15 cellular contexts compared by ENCODE assay signal in the genomic region with DNA sequence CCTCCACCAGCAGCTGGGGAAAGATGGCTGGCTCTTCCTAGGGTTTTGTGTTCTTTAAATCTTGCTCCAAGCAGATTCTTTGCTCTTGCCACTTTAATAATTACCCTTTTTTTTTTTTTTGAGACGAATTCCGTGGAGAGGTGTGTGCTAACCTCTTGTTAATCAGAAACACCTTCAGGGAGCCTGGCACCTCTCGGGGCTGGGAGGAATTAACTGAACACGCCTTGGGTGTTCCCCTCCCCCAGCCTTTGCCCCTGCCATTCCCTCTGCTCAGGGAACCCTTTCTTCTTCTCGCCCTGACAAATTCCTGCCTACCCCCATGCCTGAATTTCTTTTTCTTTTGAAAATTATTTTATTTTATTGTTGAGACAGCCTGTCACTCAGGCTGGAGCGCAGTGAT. TPM values are rescaled to one million over a fixed set of nuclear protein-coding genes. Genes with fewer than 3 reads are reported as not detected.
DNase-seq lines count a peak whose midpoint lies in the region; ATAC-seq and TF ChIP-seq lines count a peak whose summit lies in the region.
"Had no signal": no experiment of that assay in that cellular context is flagged by ENCODE, and none has a peak within 500 bp of the region (broad histone marks: within the 10 kb centered on the region; RNA-seq: fewer than 3 reads in every experiment).

No MANE protein-coding gene starts in this region.

- intact Hi-C loops in left lung (cut with DNase I) (no loop called here), upper lobe of right lung (cut with DNase I) (no loop called here)

- H3K36me3 Mint-ChIP-seq in activated naive CD8-positive, alpha-beta T cell treated with anti-CD3 and anti-CD28 coated beads, Interleukin-2, amount 10 ng/mL, durations not matched to agents 7 days and 5 days: peaks cover 1% of the 10 kb centered on the region
- no peaks in the 10 kb centered on the region for H3K36me3 Mint-ChIP-seq in activated naive CD8-positive, alpha-beta T cell treated with anti-CD3 and anti-CD28 coated beads for 36 hours
- H3K36me3 Mint-ChIP-seq in progenitor cell of endocrine pancreas (ENCODE audit: insufficient read depth): no peaks in the 10 kb centered on the region
- H3K36me3 Mint-ChIP-seq in endothelial cell (ENCODE audit: low read depth, unreplicated experiment): no peaks in the 10 kb centered on the region

- H3K4me3 Mint-ChIP-seq in activated naive CD8-positive, alpha-beta T cell treated with anti-CD3 and anti-CD28 coated beads, Interleukin-2, amount 10 ng/mL, durations not matched to agents 7 days and 5 days: no peak overlapping the region
- H3K4me3 Mint-ChIP-seq in activated naive CD8-positive, alpha-beta T cell treated with anti-CD3 and anti-CD28 coated beads for 36 hours: no peak overlapping the region
- H3K4me3 Mint-ChIP-seq in progenitor cell of endocrine pancreas (ENCODE audit: low read depth): no peak overlapping the region
- H3K4me3 Mint-ChIP-seq in endothelial cell (ENCODE audit: unreplicated experiment): no peak overlapping the region
- H3K4me3 Mint-ChIP-seq: CD4-positive, alpha-beta T cell had no signal

- H3K27me3 Mint-ChIP-seq in activated naive CD8-positive, alpha-beta T cell treated with anti-CD3 and anti-CD28 coated beads, Interleukin-2, amount 10 ng/mL, durations not matched to agents 7 days and 5 days: no peaks in the 10 kb centered on the region
- H3K27me3 Mint-ChIP-seq in activated naive CD8-positive, alpha-beta T cell treated with anti-CD3 and anti-CD28 coated beads for 36 hours: no peaks in the 10 kb centered on the region
- H3K27me3 Mint-ChIP-seq in progenitor cell of endocrine pancreas: peaks cover 20% of the 10 kb centered on the region
- peaks cover 17% of the 10 kb centered on the region for H3K27me3 Mint-ChIP-seq in endothelial cell (ENCODE audit: unreplicated experiment)

- peaks cover 10% of the 10 kb centered on the region for H3K4me1 Mint-ChIP-seq in activated naive CD8-positive, alpha-beta T cell treated with anti-CD3 and anti-CD28 coated beads, Interleukin-2, amount 10 ng/mL, durations not matched to agents 7 days and 5 days
- peaks cover 27% of the 10 kb centered on the region for H3K4me1 Mint-ChIP-seq in activated naive CD8-positive, alpha-beta T cell treated with anti-CD3 and anti-CD28 coated beads for 36 hours
- H3K4me1 Mint-ChIP-seq in progenitor cell of endocrine pancreas (ENCODE audit: low read depth): peaks cover 7% of the 10 kb centered on the region
- peaks cover 2% of the 10 kb centered on the region for H3K4me1 Mint-ChIP-seq in endothelial cell (ENCODE audit: unreplicated experiment)

- H3K27ac ChIP-seq in left lung (no peak overlapping the region), upper lobe of right lung (no peak overlapping the region)
- H3K27ac ChIP-seq: C4-2B, HL-60 had no signal

- H3K9me3 ChIP-seq in left lung (no peaks in the 10 kb centered on the region), upper lobe of right lung (no peaks in the 10 kb centered on the region)
- H3K9me3 ChIP-seq: Caco-2, HAP-1 had no signal

- H3K27ac Mint-ChIP-seq in activated naive CD8-positive, alpha-beta T cell treated with anti-CD3 and anti-CD28 coated beads, Interleukin-2, amount 10 ng/mL, durations not matched to agents 7 days and 5 days: peak overlapping the region; percentile 12
- no peak overlapping the region for H3K27ac Mint-ChIP-seq in activated naive CD8-positive, alpha-beta T cell treated with anti-CD3 and anti-CD28 coated beads for 36 hours
- H3K27ac Mint-ChIP-seq in progenitor cell of endocrine pancreas (peak overlapping the region; percentile 45), endothelial cell (ENCODE audit: unreplicated experiment) (no peak overlapping the region)
- H3K27ac Mint-ChIP-seq: CD4-positive, alpha-beta T cell had no signal

- ATAC-seq in activated naive CD8-positive, alpha-beta T cell treated with anti-CD3 and anti-CD28 coated beads, Interleukin-2, amount 10 ng/mL, durations not matched to agents 7 days and 5 days (ENCODE audit: low read depth): no peak
- ATAC-seq in left lung (peak; percentile 76), upper lobe of right lung (peak; percentile 55)

- no peak for DNase-seq in activated naive CD8-positive, alpha-beta T cell treated with anti-CD3 and anti-CD28 coated beads, Interleukin-2, amount 10 ng/mL, durations not matched to agents 7 days and 5 days
- DNase-seq in activated naive CD8-positive, alpha-beta T cell treated with anti-CD3 and anti-CD28 coated beads for 36 hours: no peak
- DNase-seq in left lung (peak in 1 of 2 donors; percentile 53), progenitor cell of endocrine pancreas (ENCODE audit: low spot score, unreplicated experiment) (no peak), upper lobe of right lung (no peak), endothelial cell (ENCODE audit: low spot score) (no peak), NCI-H510A treated with DMSO at 0.1 percent for 48 hours (lab: John Stamatoyannopoulos, UW) (no peak)
- DNase-seq in activated effector memory CD4-positive, alpha-beta T cell treated with anti-CD3 and anti-CD28 coated beads, Interleukin-2, amount 50 U/mL, for 16 hours: no peak
- DNase-seq: AML-193; Caco-2; CD4-positive, alpha-beta T cell had no signal

- H3K9me3 Mint-ChIP-seq in activated naive CD8-positive, alpha-beta T cell treated with anti-CD3 and anti-CD28 coated beads, Interleukin-2, amount 10 ng/mL, durations not matched to agents 7 days and 5 days: no peaks in the 10 kb centered on the region
- H3K9me3 Mint-ChIP-seq in activated naive CD8-positive, alpha-beta T cell treated with anti-CD3 and anti-CD28 coated beads for 36 hours: no peaks in the 10 kb centered on the region
- no peaks in the 10 kb centered on the region for H3K9me3 Mint-ChIP-seq in progenitor cell of endocrine pancreas (ENCODE audit: low read depth)
- no peaks in the 10 kb centered on the region for H3K9me3 Mint-ChIP-seq in endothelial cell (ENCODE audit: unreplicated experiment)
- H3K9me3 Mint-ChIP-seq: CD4-positive, alpha-beta T cell had no signal

- TF ChIP-seq CTCF in left lung (IDR thresholded peaks at IDR 0.05) (no peak), progenitor cell of endocrine pancreas (IDR thresholded peaks at IDR 0.05; ENCODE audit: unreplicated experiment) (no peak), upper lobe of right lung (IDR thresholded peaks at IDR 0.05) (no peak), endothelial cell (IDR thresholded peaks at IDR 0.05; ENCODE audit: unreplicated experiment) (no peak)

- H3K4me3 ChIP-seq in left lung (no peak overlapping the region), upper lobe of right lung (no peak overlapping the region)
- H3K4me3 ChIP-seq: HAP-1 had no signal

- H3K4me1 ChIP-seq in left lung: no peaks in the 10 kb centered on the region
- no peaks in the 10 kb centered on the region for H3K4me1 ChIP-seq in upper lobe of right lung
- H3K4me1 ChIP-seq: Caco-2, HAP-1 had no signal

- H3K27me3 ChIP-seq in left lung (peaks cover 0 to 57% of the 10 kb centered on the region in 2 donors), upper lobe of right lung (peaks cover 20% of the 10 kb centered on the region)

- POLR2A ChIA-PET in activated naive CD8-positive, alpha-beta T cell treated with anti-CD3 and anti-CD28 coated beads, Interleukin-2, amount 10 ng/mL, durations not matched to agents 7 days and 5 days (lab: Charles Lee): no interaction called here

- H3K36me3 ChIP-seq in left lung (no peaks in the 10 kb centered on the region), upper lobe of right lung (no peaks in the 10 kb centered on the region)
- H3K36me3 ChIP-seq: HAP-1 had no signal

RNA-seq across cellular contexts. Expression of a gene that starts 17.5 kb away (rescaled TPM):
- 1 to 10 TPM; 1.8 to 2.2 TPM for total RNA-seq in activated naive CD8-positive, alpha-beta T cell treated with anti-CD3 and anti-CD28 coated beads, Interleukin-2, amount 10 ng/mL, durations not matched to agents 7 days and 5 days
- total RNA-seq in activated naive CD8-positive, alpha-beta T cell treated with anti-CD3 and anti-CD28 coated beads for 36 hours: 1 to 10 TPM; 1.8 to 2.0 TPM
- 1 to 10 TPM in 1 of 2 donors, not detected in 1; 1.5 TPM for total RNA-seq in left lung
- total RNA-seq in progenitor cell of endocrine pancreas: 12.6 and 16.4 TPM in 2 replicates
- 2.1 TPM for total RNA-seq in upper lobe of right lung
- not detected for total RNA-seq in endothelial cell (ENCODE audit: unreplicated experiment)
- total RNA-seq: H4 had no signal

RNA-seq across cellular contexts. Expression of a gene that starts 40.4 kb away (rescaled TPM):
- total RNA-seq in activated naive CD8-positive, alpha-beta T cell treated with anti-CD3 and anti-CD28 coated beads, Interleukin-2, amount 10 ng/mL, durations not matched to agents 7 days and 5 days: 10 to 100 TPM; 28.1 to 34.7 TPM
- total RNA-seq in activated naive CD8-positive, alpha-beta T cell treated with anti-CD3 and anti-CD28 coated beads for 36 hours: 10 to 100 TPM; 22.9 to 25.4 TPM
- 10 to 100 TPM; 20.5 to 22.2 TPM for total RNA-seq in left lung
- total RNA-seq in progenitor cell of endocrine pancreas: 37.3 and 38.8 TPM in 2 replicates
- total RNA-seq in upper lobe of right lung: 19.2 TPM
- total RNA-seq in endothelial cell (ENCODE audit: unreplicated experiment): 46.9 TPM

RNA-seq across cellular contexts. Expression of a gene that starts 57.7 kb away (rescaled TPM):
- 100 to 1,000 TPM; 223 to 232 TPM for total RNA-seq in activated naive CD8-positive, alpha-beta T cell treated with anti-CD3 and anti-CD28 coated beads, Interleukin-2, amount 10 ng/mL, durations not matched to agents 7 days and 5 days
- total RNA-seq in activated naive CD8-positive, alpha-beta T cell treated with anti-CD3 and anti-CD28 coated beads for 36 hours: 100 to 1,000 TPM; 148 to 149 TPM
- 1 to 10 TPM; 3.7 to 7.7 TPM for total RNA-seq in left lung
- not detected in 2 replicates for total RNA-seq in progenitor cell of endocrine pancreas
- 10.6 TPM for total RNA-seq in upper lobe of right lung
- 0.51 TPM for total RNA-seq in endothelial cell (ENCODE audit: unreplicated experiment)
- total RNA-seq: Caco-2 had no signal

Comparison
In these comparisons a context has a peak if more than half of its experiments do, and no peak if none do; other contexts are left out.
1. H3K27ac Mint-ChIP-seq: peak in activated naive CD8-positive, alpha-beta T cell treated with anti-CD3 and anti-CD28 coated beads, Interleukin-2, amount 10 ng/mL, durations not matched to agents 7 days and 5 days (single experiment) and progenitor cell of endocrine pancreas (single experiment); none in activated naive CD8-positive, alpha-beta T cell treated with anti-CD3 and anti-CD28 coated beads for 36 hours (single experiment) and endothelial cell (single experiment).
2. RNA of a gene that starts 57.7 kb away (total RNA-seq): 223 to 232 TPM in activated naive CD8-positive, alpha-beta T cell treated with anti-CD3 and anti-CD28 coated beads, Interleukin-2, amount 10 ng/mL, durations not matched to agents 7 days and 5 days and 148 to 149 TPM in activated naive CD8-positive, alpha-beta T cell treated with anti-CD3 and anti-CD28 coated beads for 36 hours; 10.6 TPM in upper lobe of right lung (single experiment), 3.7 to 7.7 TPM in left lung, 0.51 TPM in endothelial cell (single experiment) and not detected in progenitor cell of endocrine pancreas; every median in the first group is over 10 times any median in the second.